Comparison of ENCODE assay signal across 9 cellular contexts in genomic region chr6:89148016-89148750, GRCh38. TPM values are rescaled to one million over a fixed set of nuclear protein-coding genes. Genes with fewer than 3 reads are reported as not detected.
DNase-seq lines count a peak whose midpoint lies in the region; ATAC-seq and TF ChIP-seq lines count a peak whose summit lies in the region.
"Had no signal": no experiment of that assay in that cellular context is flagged by ENCODE, and none has a peak within 500 bp of the region (broad histone marks: within the 10 kb centered on the region; RNA-seq: fewer than 3 reads in every experiment).

No MANE protein-coding gene starts in this region.

- no peak for TF ChIP-seq EP300 in gastroesophageal sphincter (IDR thresholded peaks at IDR 0.05)

- ATAC-seq in gastroesophageal sphincter, result no peak
- ATAC-seq in HG03469 (IDR thresholded peaks at IDR 0.05; ENCODE audit: unreplicated experiment), result no peak
- no peak for ATAC-seq in GM21576 (IDR thresholded peaks at IDR 0.05; ENCODE audit: unreplicated experiment)

- H3K27me3 ChIP-seq in gastroesophageal sphincter, result no peaks in the 10 kb centered on the region
- H3K27me3 ChIP-seq in effector memory CD4-positive, alpha-beta T cell (replicated peaks; ENCODE audit: control insufficient read depth, insufficient read depth, low read length, poor library complexity, severe bottlenecking), result no peaks in the 10 kb centered on the region

- H3K4me1 ChIP-seq in HEK293 (ENCODE audit: control insufficient read depth, insufficient read depth, low read length), result peaks cover 18% of the 10 kb centered on the region
- H3K4me1 ChIP-seq in gastroesophageal sphincter, result peaks cover 0 to 44% (median 4%) of the 10 kb centered on the region in 3 donors
- H3K4me1 ChIP-seq in effector memory CD4-positive, alpha-beta T cell (ENCODE audit: control insufficient read depth, insufficient read depth, low read length, poor library complexity, severe bottlenecking), result peaks cover 3% of the 10 kb centered on the region

- H3K27ac ChIP-seq in HEK293 (ENCODE audit: extremely low read depth, low read depth, low read length), result no peak overlapping the region
- H3K27ac ChIP-seq in SK-N-MC, result no peak overlapping the region
- peak overlapping the region in 3 of 4 donors; percentile 16 to 95 (median 95) for H3K27ac ChIP-seq in gastroesophageal sphincter
- no peak overlapping the region for H3K27ac ChIP-seq in effector memory CD4-positive, alpha-beta T cell (ENCODE audit: insufficient read depth, low read length, poor library complexity, severe bottlenecking)

- POLR2A ChIA-PET in HEK293 (lab: Yijun Ruan, JAX), result interaction anchor here (1.9 to 4.0 kb wide), 3 partner anchors 10 to 68 kb away, joined by 7 to 48 read pairs (median 10); partner anchors contain the start of gene PNRC1

- 81 to 85% methylated on average over 14 to 16 of the region's 17 CpGs for WGBS in gastroesophageal sphincter (ENCODE audit: low coverage in 1 of 2), 2 donors

- CTCF ChIA-PET in HEK293 (lab: Yijun Ruan, JAX), result interaction anchor here (0.5 to 1.1 kb wide), 10 partner anchors 21 to 601 kb away, joined by 3 to 5 read pairs (median 3); no protein-coding TSS in a partner anchor

- H3K9ac ChIP-seq in SK-N-MC (ENCODE audit: insufficient read length), result peak overlapping the region; percentile 1

- H3K4me3 ChIP-seq in HEK293 (ENCODE audit: low read depth, low read length) (peak overlapping the region; percentile 9), SK-N-MC (peak overlapping the region; percentile 11), gastroesophageal sphincter (no peak overlapping the region)
- H3K4me3 ChIP-seq in effector memory CD4-positive, alpha-beta T cell (ENCODE audit: insufficient read depth, low read depth, low read length, poor library complexity, severe bottlenecking), result no peak overlapping the region

- DNase-seq in SK-N-MC (ENCODE audit: low read depth, low spot score), result no peak
- DNase-seq in stimulated activated CD8-positive, alpha-beta memory T cell treated with anti-CD3 and anti-CD28 coated beads, Interleukin-15, amount 100 ng/mL, for 4 hours (ENCODE audit: low read depth in 2 of 2), result peak; percentile 12 to 27
- no peak for DNase-seq in effector memory CD4-positive, alpha-beta T cell
- DNase-seq: hypothalamus, NCI-H748 treated with DMSO at 0.1 percent for 48 hours had no signal

- TF ChIP-seq CTCF in HEK293 (tag by site-specific recombination; IDR thresholded peaks at IDR 0.05) (no peak), gastroesophageal sphincter (IDR thresholded peaks at IDR 0.05) (no peak)

- H3K9me3 ChIP-seq in HEK293 (ENCODE audit: control insufficient read depth, insufficient read depth, low read depth, low read length) (no peaks in the 10 kb centered on the region), SK-N-MC (ENCODE audit: low read depth, low read length) (no peaks in the 10 kb centered on the region), gastroesophageal sphincter (no peaks in the 10 kb centered on the region)
- H3K9me3 ChIP-seq in effector memory CD4-positive, alpha-beta T cell (ENCODE audit: control insufficient read depth, low read length), result no peaks in the 10 kb centered on the region

- H3K36me3 ChIP-seq in HEK293 (ENCODE audit: control insufficient read depth in 2 of 2, insufficient read depth in 1 of 2, low read length in 2 of 2) (peaks cover 10 to 25% of the 10 kb centered on the region in 2 experiments), SK-N-MC (ENCODE audit: insufficient read depth, low read length) (peaks cover 29% of the 10 kb centered on the region), gastroesophageal sphincter (peaks cover 0 to 16% of the 10 kb centered on the region in 2 donors)
- no peaks in the 10 kb centered on the region for H3K36me3 ChIP-seq in effector memory CD4-positive, alpha-beta T cell (ENCODE audit: control insufficient read depth, insufficient read depth, low read length)

- TF ChIP-seq POLR2A in gastroesophageal sphincter (IDR thresholded peaks at IDR 0.05), result no peak

TF ChIP-seq in HEK293, 187 proteins besides CTCF, POLR2A, EP300 and RAD21 (continues in another document):
- no peak for TF ChIP-seq ZNF596 (tag by site-specific recombination; IDR thresholded peaks at IDR 0.05)
- TF ChIP-seq ZNF654 (tag by site-specific recombination; IDR thresholded peaks at IDR 0.05; ENCODE audit: low read depth), result no peak
- no peak for TF ChIP-seq ZNF560 (tag by site-specific recombination; IDR thresholded peaks at IDR 0.05; ENCODE audit: borderline replicate concordance)
- no peak for TF ChIP-seq ZFP69B (tag by site-specific recombination; IDR thresholded peaks at IDR 0.05)
- no peak for TF ChIP-seq GLI4 (tag by site-specific recombination; IDR thresholded peaks at IDR 0.05)
- no peak for TF ChIP-seq ZNF132 (tag by site-specific recombination; IDR thresholded peaks at IDR 0.05; ENCODE audit: borderline replicate concordance)
- no peak for TF ChIP-seq ZNF510 (tag by site-specific recombination; IDR thresholded peaks at IDR 0.05; ENCODE audit: insufficient replicate concordance)
- no peak for TF ChIP-seq AEBP2 (tag by site-specific recombination; IDR thresholded peaks at IDR 0.05; ENCODE audit: borderline replicate concordance)
- no peak for TF ChIP-seq ZBTB11 (tag by site-specific recombination; conservative IDR thresholded peaks at IDR 0.05; ENCODE audit: low read depth)
- peak; percentile 40; the same call in 1 of the 2 replicates for TF ChIP-seq ZNF24 (tag by site-specific recombination; IDR thresholded peaks at IDR 0.05)
- no peak for TF ChIP-seq ZBTB6 (tag by site-specific recombination; IDR thresholded peaks at IDR 0.05)
- no peak for TF ChIP-seq ZNF239 (tag by site-specific recombination; IDR thresholded peaks at IDR 0.05)
- TF ChIP-seq ELK4 (IDR thresholded peaks at IDR 0.05; ENCODE audit: borderline replicate concordance, low read depth, low read length), result no peak

RNA-seq across cellular contexts. Expression of gene PM20D2, which starts 2.3 kb away (rescaled TPM):
- 10 to 100 TPM; 19.0 to 36.3 (median 25.5) TPM for total RNA-seq in gastroesophageal sphincter

RNA-seq across cellular contexts. Expression of gene SRSF12, which starts 30.3 kb away (rescaled TPM):
- total RNA-seq in gastroesophageal sphincter, result 1 to 10 TPM in 2 of 4 donors, under 1 TPM in 2; 0.74 to 1.4 (median 1.1) TPM

Comparison
In these comparisons a context has a peak if more than half of its experiments do, and no peak if none do; other contexts are left out.
1. H3K27ac ChIP-seq: peak in gastroesophageal sphincter (3 of 4); none in HEK293 (single experiment), SK-N-MC (single experiment) and effector memory CD4-positive, alpha-beta T cell (single experiment).
2. H3K4me3 ChIP-seq: peak in HEK293 (single experiment) and SK-N-MC (single experiment); none in gastroesophageal sphincter (0 of 2) and effector memory CD4-positive, alpha-beta T cell (single experiment).
3. DNase-seq: peak in stimulated activated CD8-positive, alpha-beta memory T cell treated with anti-CD3 and anti-CD28 coated beads, Interleukin-15, amount 100 ng/mL, for 4 hours (2 of 2); none in SK-N-MC (single experiment) and effector memory CD4-positive, alpha-beta T cell (0 of 3).